ENCODE assay signal across 1 cellular context in genomic region chr22:31627223-31627731, GRCh38.
TF ChIP-seq lines count a peak whose summit lies in the region.

No MANE protein-coding gene starts in this region.

TF ChIP-seq in HepG2, 621 proteins besides CTCF, POLR2A, EP300 and RAD21 (continued from another document):
- TF ChIP-seq HNF1A (IDR thresholded peaks at IDR 0.05; ENCODE audit: low read depth) (no peak), HNF1A (CRISPR knock-in tag; IDR thresholded peaks at IDR 0.05; ENCODE audit: borderline replicate concordance) (peak; percentile 25; the same call in 1 of the 2 replicates), ZNF687 (CRISPR knock-in tag; IDR thresholded peaks at IDR 0.05) (peak; percentile 60), ZNF543 (CRISPR knock-in tag; IDR thresholded peaks at IDR 0.05) (0 out of 2 replicates have a peak, but pooled peaks have one; percentile 52), AFF4 (CRISPR knock-in tag; IDR thresholded peaks at IDR 0.05) (no peak), HIC2 (CRISPR knock-in tag; IDR thresholded peaks at IDR 0.05; ENCODE audit: low read depth) (0 out of 2 replicates have a peak, but pooled peaks have one; percentile 19), ZFY (CRISPR knock-in tag; IDR thresholded peaks at IDR 0.05) (peak; percentile 26; the same call in 1 of the 2 replicates), MTA1 (CRISPR knock-in tag; IDR thresholded peaks at IDR 0.05; ENCODE audit: borderline replicate concordance) (0 out of 2 replicates have a peak, but pooled peaks have one; percentile 24), ZBTB46 (CRISPR knock-in tag; IDR thresholded peaks at IDR 0.05; ENCODE audit: borderline replicate concordance) (0 out of 2 replicates have a peak, but pooled peaks have one; percentile 48), ZNF770 (CRISPR knock-in tag; IDR thresholded peaks at IDR 0.05) (0 out of 2 replicates have a peak, but pooled peaks have one; percentile 36), MATR3 (CRISPR knock-in tag; IDR thresholded peaks at IDR 0.05) (no peak), ZNF34 (CRISPR knock-in tag; IDR thresholded peaks at IDR 0.05; ENCODE audit: borderline replicate concordance) (no peak), ZFX (CRISPR knock-in tag; IDR thresholded peaks at IDR 0.05; ENCODE audit: low read depth) (peak; percentile 52; the same call in 1 of the 2 replicates), PATZ1 (CRISPR knock-in tag; IDR thresholded peaks at IDR 0.05) (peak; percentile 54), MEIS1 (CRISPR knock-in tag; IDR thresholded peaks at IDR 0.05; ENCODE audit: borderline replicate concordance) (0 out of 2 replicates have a peak, but pooled peaks have one; percentile 58), ZNF230 (CRISPR knock-in tag; IDR thresholded peaks at IDR 0.05) (0 out of 2 replicates have a peak, but pooled peaks have one; percentile 48), ZBTB33 (CRISPR knock-in tag; IDR thresholded peaks at IDR 0.05) (peak; percentile 92), ARNT2 (CRISPR knock-in tag; IDR thresholded peaks at IDR 0.05; ENCODE audit: low read depth) (no peak)
